8 cellular contexts compared by ENCODE assay signal in the genomic region with DNA sequence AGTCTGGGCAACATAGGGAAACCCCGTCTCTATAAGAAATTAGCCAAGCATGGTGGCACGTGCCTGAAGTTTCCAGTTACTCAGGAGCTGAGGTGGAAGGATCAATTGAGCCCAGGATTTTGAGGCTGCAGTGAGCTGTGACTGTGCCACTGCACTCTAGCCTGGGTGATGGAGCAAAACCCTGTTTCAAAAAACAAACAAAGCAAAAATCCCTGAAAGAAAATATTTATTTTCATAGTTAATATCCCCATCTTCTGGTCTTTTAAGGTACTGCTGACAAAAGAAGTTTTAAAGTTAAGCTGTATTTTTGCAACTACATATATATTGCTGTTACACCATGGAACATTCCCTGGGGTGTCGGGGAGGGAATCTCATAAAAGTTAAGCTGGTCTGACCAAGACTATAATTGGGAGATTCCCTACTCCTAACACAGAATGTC. TPM values are rescaled to one million over a fixed set of nuclear protein-coding genes. Genes with fewer than 3 reads are reported as not detected.
A peak's percentile ranks its signal among the peaks of the same experiment; 100 is the strongest.
DNase-seq lines count a peak whose midpoint lies in the region; ATAC-seq, FAIRE-seq and TF ChIP-seq lines count a peak whose summit lies in the region.

No MANE protein-coding gene starts in this region.

- peaks cover 28% of the 10 kb centered on the region for H3K4me1 ChIP-seq in osteoblast (ENCODE audit: insufficient read depth, low read length)

- peaks cover 8% of the 10 kb centered on the region for H3K79me2 ChIP-seq in osteoblast (ENCODE audit: insufficient read depth, low read length)

- H2AFZ ChIP-seq in osteoblast (ENCODE audit: low read length): no peak overlapping the region

- FAIRE-seq in GM12892 (lab: Jason Lieb, UNC): no peak

- ATAC-seq in GM21786 (IDR thresholded peaks at IDR 0.05; ENCODE audit: unreplicated experiment): no peak
- ATAC-seq in GM19452 (IDR thresholded peaks at IDR 0.05; ENCODE audit: unreplicated experiment): no peak

- H3K4me2 ChIP-seq in osteoblast (ENCODE audit: insufficient read depth, low read length): no peak overlapping the region

- no peaks in the 10 kb centered on the region for H3K9me3 ChIP-seq in osteoblast (ENCODE audit: low read depth, low read length)

- no peak overlapping the region for H3K27ac ChIP-seq in osteoblast (ENCODE audit: low read depth, low read length)

- H3K27me3 ChIP-seq in osteoblast (ENCODE audit: insufficient read depth, low read length): no peaks in the 10 kb centered on the region

- TF ChIP-seq CTCF in osteoblast (IDR thresholded peaks at IDR 0.05; ENCODE audit: extremely low read depth, low read depth, low read length): peak; percentile 54

- DNase-seq in DMS79 (lab: John Stamatoyannopoulos, UW) (peak; percentile 40), NCI-H1694 (lab: John Stamatoyannopoulos, UW) (peak; percentile 26), dermis blood vessel endothelial cell (peak; percentile 40), osteoblast (ENCODE audit: insufficient read length, low spot score, missing footprints) (no peak), MV-4-11 (lab: John Stamatoyannopoulos, UW) (no peak), GM12892 (ENCODE audit: insufficient read length) (no peak)

- H3K36me3 ChIP-seq in osteoblast (ENCODE audit: insufficient read depth, low read length): peaks cover 3% of the 10 kb centered on the region

- no peaks in the 10 kb centered on the region for H4K20me1 ChIP-seq in osteoblast (ENCODE audit: insufficient read depth, low read length)

- H3K4me3 ChIP-seq in osteoblast (ENCODE audit: insufficient read depth, low read length): no peak overlapping the region

- no peak for TF ChIP-seq POLR2A in GM12892 (IDR thresholded peaks at IDR 0.05; ENCODE audit: low read depth, low read length)

RNA-seq across cellular contexts. Expression of a gene that starts 26.0 kb away (rescaled TPM):
- 6.0 and 6.7 TPM in 2 replicates for total RNA-seq in dermis blood vessel endothelial cell
- 7.6 and 8.5 TPM in 2 replicates for total RNA-seq in osteoblast
- polyA plus RNA-seq in GM12892 (2012; ENCODE audit: missing spikeins): 6.6 TPM

Comparison
In these comparisons a context has a peak if more than half of its experiments do, and no peak if none do; other contexts are left out.
1. DNase-seq: peak in DMS79 (single experiment), NCI-H1694 (single experiment) and dermis blood vessel endothelial cell (single experiment); none in osteoblast (single experiment), MV-4-11 (single experiment) and GM12892 (single experiment).